Comparison of ENCODE assay signal across 1 cellular context in genomic region chr1:26321315-26322041, GRCh38.
TF ChIP-seq lines count a peak whose summit lies in the region.

No MANE protein-coding gene starts in this region.

TF ChIP-seq in K562, 482 proteins besides CTCF, POLR2A, EP300 and RAD21 (continued from another document and continues in another):
- no peak for TF ChIP-seq ZNF277 (CRISPR knock-in tag; IDR thresholded peaks at IDR 0.05; ENCODE audit: borderline replicate concordance)
- no peak for TF ChIP-seq GTF2A2 (tag; IDR thresholded peaks at IDR 0.05)
- TF ChIP-seq, protein P1, sequence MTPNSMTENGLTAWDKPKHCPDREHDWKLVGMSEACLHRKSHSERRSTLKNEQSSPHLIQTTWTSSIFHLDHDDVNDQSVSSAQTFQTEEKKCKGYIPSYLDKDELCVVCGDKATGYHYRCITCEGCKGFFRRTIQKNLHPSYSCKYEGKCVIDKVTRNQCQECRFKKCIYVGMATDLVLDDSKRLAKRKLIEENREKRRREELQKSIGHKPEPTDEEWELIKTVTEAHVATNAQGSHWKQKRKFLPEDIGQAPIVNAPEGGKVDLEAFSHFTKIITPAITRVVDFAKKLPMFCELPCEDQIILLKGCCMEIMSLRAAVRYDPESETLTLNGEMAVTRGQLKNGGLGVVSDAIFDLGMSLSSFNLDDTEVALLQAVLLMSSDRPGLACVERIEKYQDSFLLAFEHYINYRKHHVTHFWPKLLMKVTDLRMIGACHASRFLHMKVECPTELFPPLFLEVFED (CRISPR knock-in tag; conservative IDR thresholded peaks at IDR 0.05), result no peak
- no peak for TF ChIP-seq SRSF9 (IDR thresholded peaks at IDR 0.05; ENCODE audit: borderline replicate concordance, low read depth, low read length)
- TF ChIP-seq, protein P2, sequence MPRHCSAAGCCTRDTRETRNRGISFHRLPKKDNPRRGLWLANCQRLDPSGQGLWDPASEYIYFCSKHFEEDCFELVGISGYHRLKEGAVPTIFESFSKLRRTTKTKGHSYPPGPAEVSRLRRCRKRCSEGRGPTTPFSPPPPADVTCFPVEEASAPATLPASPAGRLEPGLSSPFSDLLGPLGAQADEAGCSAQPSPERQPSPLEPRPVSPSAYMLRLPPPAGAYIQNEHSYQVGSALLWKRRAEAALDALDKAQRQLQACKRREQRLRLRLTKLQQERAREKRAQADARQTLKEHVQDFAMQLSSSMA (CRISPR knock-in tag; IDR thresholded peaks at IDR 0.05), result no peak
- no peak for TF ChIP-seq ZNF561 (CRISPR knock-in tag; conservative IDR thresholded peaks at IDR 0.05)
- 0 out of 2 replicates have a peak, but pooled peaks have one; percentile 55 for TF ChIP-seq MTA3 (IDR thresholded peaks at IDR 0.05; ENCODE audit: borderline replicate concordance)
- TF ChIP-seq SRSF3 (IDR thresholded peaks at IDR 0.05; ENCODE audit: insufficient read depth, low read length), result no peak
- TF ChIP-seq, protein P3, sequence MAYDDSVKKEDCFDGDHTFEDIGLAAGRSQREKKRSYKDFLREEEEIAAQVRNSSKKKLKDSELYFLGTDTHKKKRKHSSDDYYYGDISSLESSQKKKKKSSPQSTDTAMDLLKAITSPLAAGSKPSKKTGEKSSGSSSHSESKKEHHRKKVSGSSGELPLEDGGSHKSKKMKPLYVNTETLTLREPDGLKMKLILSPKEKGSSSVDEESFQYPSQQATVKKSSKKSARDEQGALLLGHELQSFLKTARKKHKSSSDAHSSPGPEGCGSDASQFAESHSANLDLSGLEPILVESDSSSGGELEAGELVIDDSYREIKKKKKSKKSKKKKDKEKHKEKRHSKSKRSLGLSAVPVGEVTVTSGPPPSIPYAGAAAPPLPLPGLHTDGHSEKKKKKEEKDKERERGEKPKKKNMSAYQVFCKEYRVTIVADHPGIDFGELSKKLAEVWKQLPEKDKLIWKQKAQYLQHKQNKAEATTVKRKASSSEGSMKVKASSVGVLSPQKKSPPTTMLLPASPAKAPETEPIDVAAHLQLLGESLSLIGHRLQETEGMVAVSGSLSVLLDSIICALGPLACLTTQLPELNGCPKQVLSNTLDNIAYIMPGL (CRISPR knock-in tag; IDR thresholded peaks at IDR 0.05), result no peak
- TF ChIP-seq ZNF695 (CRISPR knock-in tag; IDR thresholded peaks at IDR 0.05), result no peak
- TF ChIP-seq ZSCAN32 (CRISPR knock-in tag; IDR thresholded peaks at IDR 0.05), result no peak
- TF ChIP-seq BCL6 (CRISPR knock-in tag; IDR thresholded peaks at IDR 0.05), result no peak
- no peak for TF ChIP-seq ZNF780A (CRISPR knock-in tag; IDR thresholded peaks at IDR 0.05)
- no peak for TF ChIP-seq TARDBP (IDR thresholded peaks at IDR 0.05)
- no peak for TF ChIP-seq TAF7 (tag; IDR thresholded peaks at IDR 0.05)
- TF ChIP-seq ZBTB49 (CRISPR knock-in tag; IDR thresholded peaks at IDR 0.05; ENCODE audit: borderline replicate concordance), result no peak
- TF ChIP-seq, protein P4, sequence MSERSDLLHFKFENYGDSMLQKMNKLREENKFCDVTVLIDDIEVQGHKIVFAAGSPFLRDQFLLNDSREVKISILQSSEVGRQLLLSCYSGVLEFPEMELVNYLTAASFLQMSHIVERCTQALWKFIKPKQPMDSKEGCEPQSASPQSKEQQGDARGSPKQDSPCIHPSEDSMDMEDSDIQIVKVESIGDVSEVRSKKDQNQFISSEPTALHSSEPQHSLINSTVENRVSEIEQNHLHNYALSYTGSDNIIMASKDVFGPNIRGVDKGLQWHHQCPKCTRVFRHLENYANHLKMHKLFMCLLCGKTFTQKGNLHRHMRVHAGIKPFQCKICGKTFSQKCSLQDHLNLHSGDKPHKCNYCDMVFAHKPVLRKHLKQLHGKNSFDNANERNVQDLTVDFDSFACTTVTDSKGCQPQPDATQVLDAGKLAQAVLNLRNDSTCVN (CRISPR knock-in tag; IDR thresholded peaks at IDR 0.05), result no peak
- TF ChIP-seq POLR3G (IDR thresholded peaks at IDR 0.05; ENCODE audit: extremely low read depth, insufficient read length, insufficient replicate concordance), result no peak
- no peak for TF ChIP-seq POLR3A (IDR thresholded peaks at IDR 0.05; ENCODE audit: borderline replicate concordance, extremely low read depth, insufficient read depth, insufficient read length)
- no peak for TF ChIP-seq SRSF7 (optimal IDR thresholded peaks at IDR 0.05; ENCODE audit: low read depth, low read length)
- TF ChIP-seq ZNF165 (CRISPR knock-in tag; IDR thresholded peaks at IDR 0.05; ENCODE audit: borderline replicate concordance), result no peak
- TF ChIP-seq ZFX (CRISPR knock-in tag; IDR thresholded peaks at IDR 0.05), result no peak
- no peak for TF ChIP-seq ZNF717 (CRISPR knock-in tag; IDR thresholded peaks at IDR 0.05)
- TF ChIP-seq, protein P5, sequence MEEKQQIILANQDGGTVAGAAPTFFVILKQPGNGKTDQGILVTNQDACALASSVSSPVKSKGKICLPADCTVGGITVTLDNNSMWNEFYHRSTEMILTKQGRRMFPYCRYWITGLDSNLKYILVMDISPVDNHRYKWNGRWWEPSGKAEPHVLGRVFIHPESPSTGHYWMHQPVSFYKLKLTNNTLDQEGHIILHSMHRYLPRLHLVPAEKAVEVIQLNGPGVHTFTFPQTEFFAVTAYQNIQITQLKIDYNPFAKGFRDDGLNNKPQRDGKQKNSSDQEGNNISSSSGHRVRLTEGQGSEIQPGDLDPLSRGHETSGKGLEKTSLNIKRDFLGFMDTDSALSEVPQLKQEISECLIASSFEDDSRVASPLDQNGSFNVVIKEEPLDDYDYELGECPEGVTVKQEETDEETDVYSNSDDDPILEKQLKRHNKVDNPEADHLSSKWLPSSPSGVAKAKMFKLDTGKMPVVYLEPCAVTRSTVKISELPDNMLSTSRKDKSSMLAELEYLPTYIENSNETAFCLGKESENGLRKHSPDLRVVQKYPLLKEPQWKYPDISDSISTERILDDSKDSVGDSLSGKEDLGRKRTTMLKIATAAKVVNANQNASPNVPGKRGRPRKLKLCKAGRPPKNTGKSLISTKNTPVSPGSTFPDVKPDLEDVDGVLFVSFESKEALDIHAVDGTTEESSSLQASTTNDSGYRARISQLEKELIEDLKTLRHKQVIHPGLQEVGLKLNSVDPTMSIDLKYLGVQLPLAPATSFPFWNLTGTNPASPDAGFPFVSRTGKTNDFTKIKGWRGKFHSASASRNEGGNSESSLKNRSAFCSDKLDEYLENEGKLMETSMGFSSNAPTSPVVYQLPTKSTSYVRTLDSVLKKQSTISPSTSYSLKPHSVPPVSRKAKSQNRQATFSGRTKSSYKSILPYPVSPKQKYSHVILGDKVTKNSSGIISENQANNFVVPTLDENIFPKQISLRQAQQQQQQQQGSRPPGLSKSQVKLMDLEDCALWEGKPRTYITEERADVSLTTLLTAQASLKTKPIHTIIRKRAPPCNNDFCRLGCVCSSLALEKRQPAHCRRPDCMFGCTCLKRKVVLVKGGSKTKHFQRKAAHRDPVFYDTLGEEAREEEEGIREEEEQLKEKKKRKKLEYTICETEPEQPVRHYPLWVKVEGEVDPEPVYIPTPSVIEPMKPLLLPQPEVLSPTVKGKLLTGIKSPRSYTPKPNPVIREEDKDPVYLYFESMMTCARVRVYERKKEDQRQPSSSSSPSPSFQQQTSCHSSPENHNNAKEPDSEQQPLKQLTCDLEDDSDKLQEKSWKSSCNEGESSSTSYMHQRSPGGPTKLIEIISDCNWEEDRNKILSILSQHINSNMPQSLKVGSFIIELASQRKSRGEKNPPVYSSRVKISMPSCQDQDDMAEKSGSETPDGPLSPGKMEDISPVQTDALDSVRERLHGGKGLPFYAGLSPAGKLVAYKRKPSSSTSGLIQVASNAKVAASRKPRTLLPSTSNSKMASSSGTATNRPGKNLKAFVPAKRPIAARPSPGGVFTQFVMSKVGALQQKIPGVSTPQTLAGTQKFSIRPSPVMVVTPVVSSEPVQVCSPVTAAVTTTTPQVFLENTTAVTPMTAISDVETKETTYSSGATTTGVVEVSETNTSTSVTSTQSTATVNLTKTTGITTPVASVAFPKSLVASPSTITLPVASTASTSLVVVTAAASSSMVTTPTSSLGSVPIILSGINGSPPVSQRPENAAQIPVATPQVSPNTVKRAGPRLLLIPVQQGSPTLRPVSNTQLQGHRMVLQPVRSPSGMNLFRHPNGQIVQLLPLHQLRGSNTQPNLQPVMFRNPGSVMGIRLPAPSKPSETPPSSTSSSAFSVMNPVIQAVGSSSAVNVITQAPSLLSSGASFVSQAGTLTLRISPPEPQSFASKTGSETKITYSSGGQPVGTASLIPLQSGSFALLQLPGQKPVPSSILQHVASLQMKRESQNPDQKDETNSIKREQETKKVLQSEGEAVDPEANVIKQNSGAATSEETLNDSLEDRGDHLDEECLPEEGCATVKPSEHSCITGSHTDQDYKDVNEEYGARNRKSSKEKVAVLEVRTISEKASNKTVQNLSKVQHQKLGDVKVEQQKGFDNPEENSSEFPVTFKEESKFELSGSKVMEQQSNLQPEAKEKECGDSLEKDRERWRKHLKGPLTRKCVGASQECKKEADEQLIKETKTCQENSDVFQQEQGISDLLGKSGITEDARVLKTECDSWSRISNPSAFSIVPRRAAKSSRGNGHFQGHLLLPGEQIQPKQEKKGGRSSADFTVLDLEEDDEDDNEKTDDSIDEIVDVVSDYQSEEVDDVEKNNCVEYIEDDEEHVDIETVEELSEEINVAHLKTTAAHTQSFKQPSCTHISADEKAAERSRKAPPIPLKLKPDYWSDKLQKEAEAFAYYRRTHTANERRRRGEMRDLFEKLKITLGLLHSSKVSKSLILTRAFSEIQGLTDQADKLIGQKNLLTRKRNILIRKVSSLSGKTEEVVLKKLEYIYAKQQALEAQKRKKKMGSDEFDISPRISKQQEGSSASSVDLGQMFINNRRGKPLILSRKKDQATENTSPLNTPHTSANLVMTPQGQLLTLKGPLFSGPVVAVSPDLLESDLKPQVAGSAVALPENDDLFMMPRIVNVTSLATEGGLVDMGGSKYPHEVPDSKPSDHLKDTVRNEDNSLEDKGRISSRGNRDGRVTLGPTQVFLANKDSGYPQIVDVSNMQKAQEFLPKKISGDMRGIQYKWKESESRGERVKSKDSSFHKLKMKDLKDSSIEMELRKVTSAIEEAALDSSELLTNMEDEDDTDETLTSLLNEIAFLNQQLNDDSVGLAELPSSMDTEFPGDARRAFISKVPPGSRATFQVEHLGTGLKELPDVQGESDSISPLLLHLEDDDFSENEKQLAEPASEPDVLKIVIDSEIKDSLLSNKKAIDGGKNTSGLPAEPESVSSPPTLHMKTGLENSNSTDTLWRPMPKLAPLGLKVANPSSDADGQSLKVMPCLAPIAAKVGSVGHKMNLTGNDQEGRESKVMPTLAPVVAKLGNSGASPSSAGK (IDR thresholded peaks at IDR 0.05), result no peak
- no peak for TF ChIP-seq NELFE (IDR thresholded peaks at IDR 0.05; ENCODE audit: insufficient read depth, insufficient read length)
- TF ChIP-seq ATF4 (CRISPR knock-in tag; IDR thresholded peaks at IDR 0.05), result no peak
- TF ChIP-seq ELF1 (tag; IDR thresholded peaks at IDR 0.05), result no peak
- TF ChIP-seq NR3C1 (CRISPR knock-in tag; IDR thresholded peaks at IDR 0.05), result no peak
- TF ChIP-seq MIER1 (IDR thresholded peaks at IDR 0.05; ENCODE audit: low read depth), result no peak
- TF ChIP-seq EHMT2 (IDR thresholded peaks at IDR 0.05), result no peak
- TF ChIP-seq, protein P6, sequence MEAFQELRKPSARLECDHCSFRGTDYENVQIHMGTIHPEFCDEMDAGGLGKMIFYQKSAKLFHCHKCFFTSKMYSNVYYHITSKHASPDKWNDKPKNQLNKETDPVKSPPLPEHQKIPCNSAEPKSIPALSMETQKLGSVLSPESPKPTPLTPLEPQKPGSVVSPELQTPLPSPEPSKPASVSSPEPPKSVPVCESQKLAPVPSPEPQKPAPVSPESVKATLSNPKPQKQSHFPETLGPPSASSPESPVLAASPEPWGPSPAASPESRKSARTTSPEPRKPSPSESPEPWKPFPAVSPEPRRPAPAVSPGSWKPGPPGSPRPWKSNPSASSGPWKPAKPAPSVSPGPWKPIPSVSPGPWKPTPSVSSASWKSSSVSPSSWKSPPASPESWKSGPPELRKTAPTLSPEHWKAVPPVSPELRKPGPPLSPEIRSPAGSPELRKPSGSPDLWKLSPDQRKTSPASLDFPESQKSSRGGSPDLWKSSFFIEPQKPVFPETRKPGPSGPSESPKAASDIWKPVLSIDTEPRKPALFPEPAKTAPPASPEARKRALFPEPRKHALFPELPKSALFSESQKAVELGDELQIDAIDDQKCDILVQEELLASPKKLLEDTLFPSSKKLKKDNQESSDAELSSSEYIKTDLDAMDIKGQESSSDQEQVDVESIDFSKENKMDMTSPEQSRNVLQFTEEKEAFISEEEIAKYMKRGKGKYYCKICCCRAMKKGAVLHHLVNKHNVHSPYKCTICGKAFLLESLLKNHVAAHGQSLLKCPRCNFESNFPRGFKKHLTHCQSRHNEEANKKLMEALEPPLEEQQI (IDR thresholded peaks at IDR 0.05), result no peak
- TF ChIP-seq BDP1 (IDR thresholded peaks at IDR 0.05; ENCODE audit: insufficient read depth, insufficient read length), result no peak
